ENCODE assay signal across 7 cellular contexts in the genomic region with DNA sequence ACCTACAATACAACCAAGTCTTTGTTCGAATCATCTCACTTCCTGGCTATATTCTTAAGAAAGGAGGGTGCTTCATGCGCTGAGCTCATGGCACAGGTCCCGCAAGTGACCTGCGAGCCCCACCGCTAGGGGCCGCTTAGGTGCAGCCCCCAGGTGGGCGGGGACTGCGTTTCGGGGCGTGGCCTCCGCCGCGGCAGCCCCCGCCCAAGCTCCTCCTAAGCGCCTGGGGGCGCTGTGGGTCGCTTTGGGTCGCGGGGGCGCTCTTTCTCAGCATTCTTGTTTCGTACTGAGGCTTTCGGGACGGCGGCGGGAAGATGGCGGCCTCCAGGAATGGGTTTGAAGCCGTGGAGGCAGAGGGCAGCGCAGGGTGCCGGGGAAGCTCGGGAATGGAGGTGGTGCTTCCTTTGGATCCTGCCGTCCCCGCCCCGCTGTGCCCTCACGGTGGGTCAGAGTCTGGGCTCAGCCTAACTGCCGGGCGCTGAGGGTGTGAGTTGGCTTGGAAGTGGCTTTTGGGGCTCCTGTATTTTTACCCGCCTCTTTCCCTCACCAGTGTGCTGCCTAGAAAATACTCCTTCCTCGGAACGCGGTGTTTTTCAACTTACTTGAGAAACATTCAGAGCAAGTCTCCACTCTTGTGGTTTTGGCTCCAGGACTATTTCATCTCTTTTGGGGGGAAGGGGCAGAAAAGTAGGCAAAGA. TPM values are rescaled to one million over a fixed set of nuclear protein-coding genes. Genes with fewer than 3 reads are reported as not detected.
DNase-seq lines count a peak whose midpoint lies in the region; ATAC-seq and TF ChIP-seq lines count a peak whose summit lies in the region.

A gene with protein sequence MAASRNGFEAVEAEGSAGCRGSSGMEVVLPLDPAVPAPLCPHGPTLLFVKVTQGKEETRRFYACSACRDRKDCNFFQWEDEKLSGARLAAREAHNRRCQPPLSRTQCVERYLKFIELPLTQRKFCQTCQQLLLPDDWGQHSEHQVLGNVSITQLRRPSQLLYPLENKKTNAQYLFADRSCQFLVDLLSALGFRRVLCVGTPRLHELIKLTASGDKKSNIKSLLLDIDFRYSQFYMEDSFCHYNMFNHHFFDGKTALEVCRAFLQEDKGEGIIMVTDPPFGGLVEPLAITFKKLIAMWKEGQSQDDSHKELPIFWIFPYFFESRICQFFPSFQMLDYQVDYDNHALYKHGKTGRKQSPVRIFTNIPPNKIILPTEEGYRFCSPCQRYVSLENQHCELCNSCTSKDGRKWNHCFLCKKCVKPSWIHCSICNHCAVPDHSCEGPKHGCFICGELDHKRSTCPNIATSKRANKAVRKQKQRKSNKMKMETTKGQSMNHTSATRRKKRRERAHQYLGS (plus strand): TSS at position 279 of the 698 bp plus-strand sequence. CDS start 36 bp downstream, at position 315.

- peak within 1 kb of the TSS in 1 of 2 donors; percentile 78 for H3K27ac ChIP-seq in ascending aorta

- no peaks in the 10 kb centered on the region for H3K9me3 ChIP-seq in ascending aorta

- H3K27me3 ChIP-seq in ascending aorta: no peaks in the 10 kb centered on the region

- H3K4me1 ChIP-seq in ascending aorta: peaks cover 0 to 6% of the 10 kb centered on the region in 2 donors

- H3K36me3 ChIP-seq in ascending aorta: peaks cover 0 to 15% of the 10 kb centered on the region in 2 donors

- TF ChIP-seq CTCF in ascending aorta (IDR thresholded peaks at IDR 0.05): peak; percentile 78 to 99 (median 92)

- intact Hi-C loops in ascending aorta (cut with DNase I): loop anchor here (1.0 to 10.0 kb wide), 4 partner anchors 64 to 602 kb away; a partner anchor contains a TSS

- ATAC-seq in GM18499 (IDR thresholded peaks at IDR 0.05; ENCODE audit: insufficient read depth, unreplicated experiment) (peak; percentile 68), HG02943 (IDR thresholded peaks at IDR 0.05; ENCODE audit: low read depth, unreplicated experiment) (peak; percentile 82)

- DNase-seq in NCI-H187 (lab: John Stamatoyannopoulos, UW) (peak; percentile 89 to 90), T-helper 2 cell (peak; percentile 77 to 94 (median 85)), ascending aorta (ENCODE audit: low spot score in 2 of 2) (peak; percentile 43 to 94), hepatic stellate cell (ENCODE audit: low spot score) (peak; percentile 66), retina (peak; percentile 97)

- H3K4me3 ChIP-seq in ascending aorta: peak within 1 kb of the TSS; percentile 67 to 85

RNA-seq across cellular contexts. Expression of the gene that starts here (rescaled TPM):
- total RNA-seq in ascending aorta: 1.7 TPM
